9 cellular contexts compared by ENCODE assay signal in the genomic region with DNA sequence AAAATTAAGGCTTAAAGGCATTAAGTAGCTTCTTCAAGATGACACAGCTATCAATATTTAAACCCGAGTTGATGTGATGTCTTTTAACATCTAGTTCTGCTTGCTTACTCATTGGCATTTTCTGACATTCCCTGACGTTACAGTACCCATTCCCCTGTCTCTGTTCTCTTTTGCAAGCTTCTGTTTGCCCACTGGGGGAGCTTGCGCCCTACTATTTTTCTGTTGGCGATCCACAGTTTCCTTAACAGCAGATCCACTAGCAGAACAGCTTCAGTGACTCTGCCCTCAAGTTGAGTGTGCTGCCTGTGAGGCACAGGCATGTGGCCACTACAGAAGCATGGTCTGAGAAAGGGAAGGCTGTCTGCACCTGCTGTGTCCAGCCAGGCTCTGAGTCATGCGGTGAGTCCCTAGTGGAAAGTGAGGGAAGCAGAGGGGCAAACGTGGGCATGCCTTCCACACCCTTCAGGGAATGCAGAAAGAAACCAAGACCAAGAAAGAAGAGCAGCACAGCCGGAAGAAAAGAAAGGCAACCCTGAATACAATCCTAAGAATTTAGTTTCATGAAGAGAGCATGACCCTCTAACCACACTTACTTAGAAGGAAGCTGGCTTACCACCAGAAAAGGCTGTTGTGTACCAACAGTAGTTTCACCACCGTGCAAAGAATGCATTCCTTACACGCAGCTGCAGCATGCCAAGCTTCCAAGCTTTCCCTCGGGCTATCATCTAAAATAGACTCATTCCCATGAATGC.
DNase-seq lines count a peak whose midpoint lies in the region; ATAC-seq and TF ChIP-seq lines count a peak whose summit lies in the region.
"Had no signal": no experiment of that assay in that cellular context is flagged by ENCODE, and none has a peak within 500 bp of the region (broad histone marks: within the 10 kb centered on the region; RNA-seq: fewer than 3 reads in every experiment).

No MANE protein-coding gene starts in this region.

- H3K27me3 Mint-ChIP-seq in H9 (ENCODE audit: low read depth) = no peaks in the 10 kb centered on the region

- no peaks in the 10 kb centered on the region for H3K36me3 ChIP-seq in Panc1 (ENCODE audit: control insufficient read depth, insufficient read depth, low read length)
- no peaks in the 10 kb centered on the region for H3K36me3 ChIP-seq in gastrocnemius medialis
- H3K36me3 ChIP-seq in vagina = no peaks in the 10 kb centered on the region
- H3K36me3 ChIP-seq: cardiac muscle cell, heart left ventricle had no signal

- H3K56ac ChIP-seq in H9 (ENCODE audit: insufficient read length, low read depth, low read length) = no peak overlapping the region

- DNase-seq in H9 (peak; percentile 42), Panc1 (ENCODE audit: low read depth, low spot score) (no peak), fibroblast of peridontal ligament (ENCODE audit: extremely low read depth) (peak; percentile 0), gastrocnemius medialis (peak; percentile 32 to 63), vagina (ENCODE audit: extremely low spot score in 2 of 2) (no peak), NCI-H2227 treated with DMSO at 0.1 percent for 48 hours (lab: John Stamatoyannopoulos, UW) (no peak)

- no peak overlapping the region; a peak in 1 of 7 replicates for H3K27ac Mint-ChIP-seq in H9

- TF ChIP-seq CTCF in H9 (conservative IDR thresholded peaks at IDR 0.05) = peak; percentile 53; the same call in 2 of the 3 replicates
- no peak for TF ChIP-seq CTCF in Panc1 (IDR thresholded peaks at IDR 0.05)
- TF ChIP-seq CTCF in gastrocnemius medialis (IDR thresholded peaks at IDR 0.05 in 4 of 5, conservative IDR thresholded peaks at IDR 0.05 in 1 of 5) = peak in 1 of 5 experiments; percentile 18
- no peak for TF ChIP-seq CTCF in vagina (IDR thresholded peaks at IDR 0.05)

- no peaks in the 10 kb centered on the region for H3K4me1 ChIP-seq in H9 (ENCODE audit: insufficient read depth, low read length)
- no peaks in the 10 kb centered on the region for H3K4me1 ChIP-seq in Panc1 (ENCODE audit: control insufficient read depth, insufficient read depth, low read length)
- peaks cover 17 to 23% of the 10 kb centered on the region in 2 donors for H3K4me1 ChIP-seq in gastrocnemius medialis
- H3K4me1 ChIP-seq in vagina = no peaks in the 10 kb centered on the region

- H3K14ac ChIP-seq in H9 (ENCODE audit: insufficient read depth, low read length) = no peak overlapping the region

- no peak overlapping the region for H3K4ac ChIP-seq in H9 (ENCODE audit: low read depth, low read length)

- H4K20me1 ChIP-seq in H9 (ENCODE audit: control insufficient read depth, insufficient read depth, insufficient read length) = no peaks in the 10 kb centered on the region

- POLR2A ChIA-PET in Panc1 (lab: Charles Lee) = interaction anchor here (0.6 kb wide), 1 partner anchor 1717 kb away, joined by 4 read pairs; no protein-coding TSS in a partner anchor

- no peak overlapping the region for H3K23ac ChIP-seq in H9 (ENCODE audit: insufficient read length, low read depth, low read length)

- CTCF ChIA-PET in Panc1 (lab: Charles Lee) = no interaction called here

- peaks cover 4 to 5% of the 10 kb centered on the region in 2 experiments for H3K4me1 Mint-ChIP-seq in H9

- H2AFZ ChIP-seq in H9 (ENCODE audit: low read length) = no peak overlapping the region

- BruUV-seq in Panc1 (replicated peaks; lab: Mats Ljungman, UMichigan) = no TSS peak

- no peaks in the 10 kb centered on the region for H3K36me3 Mint-ChIP-seq in H9 (ENCODE audit: insufficient read depth in 1 of 3, low read depth in 3 of 3)

- no peak overlapping the region for H4K8ac ChIP-seq in H9 (replicated peaks; ENCODE audit: insufficient read length, low read depth, low read length)

- WGBS in H9 (ENCODE audit: extremely low coverage, insufficient read length, low lambda C conversion rate) = no CpG with 5 or more reads among the region's 10 CpGs

- no peaks in the 10 kb centered on the region for H3K79me2 ChIP-seq in H9 (ENCODE audit: insufficient read depth, low read length)

- no peak overlapping the region for H2AK5ac ChIP-seq in H9 (ENCODE audit: insufficient read length, low read length)

- H3K9ac ChIP-seq in H9 (ENCODE audit: extremely low read depth, insufficient read length, low read length) = no peak overlapping the region

- TF ChIP-seq POLR2A in gastrocnemius medialis (IDR thresholded peaks at IDR 0.05) (no peak), vagina (IDR thresholded peaks at IDR 0.05) (no peak)

- no peak overlapping the region for H2BK20ac ChIP-seq in H9 (ENCODE audit: low read depth, low read length, poor library complexity, severe bottlenecking)

- no peak overlapping the region for H3T11ph ChIP-seq in H9 (ENCODE audit: low read length)

- no peak overlapping the region for H2BK5ac ChIP-seq in H9 (ENCODE audit: insufficient read length, low read length)

- H2BK15ac ChIP-seq in H9 (ENCODE audit: low read depth, low read length) = no peak overlapping the region

- H4K5ac ChIP-seq in H9 (ENCODE audit: insufficient read length, low read depth, low read length) = no peak overlapping the region

- H3K4me2 ChIP-seq in H9 (ENCODE audit: insufficient read depth, insufficient read length, low read length) = no peak overlapping the region

- H3K23me2 ChIP-seq in H9 (ENCODE audit: insufficient read length, low read depth, low read length, poor library complexity, severe bottlenecking) = no peaks in the 10 kb centered on the region

- H3K27ac ChIP-seq in H9 (ENCODE audit: insufficient read length, low read depth, low read length) (no peak overlapping the region), Panc1 (ENCODE audit: low read length) (no peak overlapping the region), gastrocnemius medialis (peak overlapping the region; percentile 25 to 76 (median 55)), vagina (no peak overlapping the region)
- H3K27ac ChIP-seq: cardiac muscle cell had no signal

- no peaks in the 10 kb centered on the region; a peak in 2 of 5 replicates for H3K9me3 Mint-ChIP-seq in H9

- no peak overlapping the region for H2BK120ac ChIP-seq in H9 (ENCODE audit: low read depth, low read length, poor library complexity, severe bottlenecking)

- H3K27me3 ChIP-seq in H9 (ENCODE audit: insufficient read depth, low read length) (no peaks in the 10 kb centered on the region), Panc1 (ENCODE audit: control insufficient read depth, insufficient read depth, low read length) (no peaks in the 10 kb centered on the region), gastrocnemius medialis (no peaks in the 10 kb centered on the region), vagina (no peaks in the 10 kb centered on the region)
- H3K27me3 ChIP-seq: cardiac muscle cell, heart left ventricle had no signal

- intact Hi-C loops in Panc1 (cut with micrococcal nuclease; ENCODE audit: unreplicated experiment) (no loop called here), gastrocnemius medialis (cut with DNase I; ENCODE audit: low total_unique reads) (loop anchor here (2.0 kb wide), 1 partner anchor 29 kb away; no protein-coding TSS in a partner anchor), vagina (cut with DNase I) (no loop called here)

- H3K18ac ChIP-seq in H9 (ENCODE audit: insufficient read length, low read depth, low read length) = no peak overlapping the region

- H4K91ac ChIP-seq in H9 (ENCODE audit: insufficient read length, low read depth, low read length) = no peak overlapping the region

- no peaks in the 10 kb centered on the region for H3K79me1 ChIP-seq in H9 (ENCODE audit: insufficient read depth, low read depth, low read length, poor library complexity, severe bottlenecking)

- H2BK12ac ChIP-seq in H9 (ENCODE audit: insufficient read length, low read depth, low read length) = no peak overlapping the region

- in situ Hi-C loops in Panc1 (cut with HindIII; ENCODE audit: low pct_unique_long_range_greater_than_20kb, low sequenced_read_pairs) = no loop called here
- in situ Hi-C loops in gastrocnemius medialis (cut with MboI; ENCODE audit: low sequenced_read_pairs in 4 of 4) = no loop called here

- H3K4me3 Mint-ChIP-seq in H9 = no peak overlapping the region

- ATAC-seq in Panc1 (0 out of 2 replicates have a peak, but pooled peaks have one; percentile 48), gastrocnemius medialis (peak; percentile 80 to 94), GM18858 (IDR thresholded peaks at IDR 0.05; ENCODE audit: unreplicated experiment) (no peak)

- H3K4me3 ChIP-seq in Panc1 (ENCODE audit: low read depth in 2 of 2, low read length in 2 of 2) (no peak overlapping the region), gastrocnemius medialis (no peak overlapping the region), vagina (no peak overlapping the region)
- H3K4me3 ChIP-seq: cardiac muscle cell, heart left ventricle had no signal

- H3K9me3 ChIP-seq in H9 (ENCODE audit: control insufficient read depth, low read depth, low read length) = no peaks in the 10 kb centered on the region
- H3K9me3 ChIP-seq in Panc1 (ENCODE audit: control insufficient read depth, insufficient read depth, low read depth, low read length) = no peaks in the 10 kb centered on the region
- H3K9me3 ChIP-seq in gastrocnemius medialis = no peaks in the 10 kb centered on the region
- H3K9me3 ChIP-seq in vagina = peaks cover 3% of the 10 kb centered on the region

Comparison
In these comparisons a context has a peak if more than half of its experiments do, and no peak if none do; other contexts are left out.
1. DNase-seq: peak in H9 (single experiment), fibroblast of peridontal ligament (single experiment) and gastrocnemius medialis (2 of 2); none in Panc1 (single experiment), vagina (0 of 2) and NCI-H2227 treated with DMSO at 0.1 percent for 48 hours (single experiment).
2. H3K27ac ChIP-seq: peak in gastrocnemius medialis (4 of 4); none in H9 (single experiment), Panc1 (single experiment) and vagina (single experiment).